16 cellular contexts compared by ENCODE assay signal in the genomic region with DNA sequence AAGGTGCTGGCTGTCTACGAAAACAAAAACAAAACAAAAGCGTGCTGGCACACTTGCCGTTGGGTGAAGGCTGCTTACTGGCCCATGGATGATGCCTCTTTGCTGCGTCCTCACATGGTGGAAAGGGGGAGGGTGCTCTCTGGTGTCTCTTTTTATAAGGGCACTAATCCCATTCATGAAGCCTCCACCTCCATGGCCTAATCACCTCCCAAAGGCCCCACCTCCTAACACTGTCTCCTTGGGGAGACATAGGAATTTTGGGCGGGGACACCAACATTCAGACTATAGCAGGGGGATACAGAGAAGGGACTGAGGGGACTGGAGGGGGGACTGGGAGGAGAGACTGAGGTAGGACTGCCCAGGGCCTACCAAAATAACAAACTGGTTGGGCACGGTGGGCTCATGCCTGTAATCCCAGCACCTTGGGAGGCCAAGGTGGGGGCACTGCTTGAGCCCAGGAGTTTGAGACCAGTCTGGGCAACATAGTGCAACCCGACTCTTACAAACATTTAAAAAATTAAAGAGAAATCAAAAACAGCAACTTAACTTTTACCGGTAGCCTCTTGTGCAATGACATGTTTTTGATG.
"Had no signal": no experiment of that assay in that cellular context is flagged by ENCODE, and none has a peak within 500 bp of the region (broad histone marks: within the 10 kb centered on the region; RNA-seq: fewer than 3 reads in every experiment).

No MANE protein-coding gene starts in this region.

- H3K27ac ChIP-seq: esophagus squamous epithelium, gastroesophageal sphincter, neutrophil, stomach, thoracic aorta, transverse colon had no signal

- H3K36me3 ChIP-seq: esophagus squamous epithelium, gastroesophageal sphincter, neutrophil, stomach, thoracic aorta, transverse colon had no signal

- H3K27ac Mint-ChIP-seq: dendritic cell treated with granulocyte-macrophage colony-stimulating factor and Interleukin-4, amounts not matched to agents 40 ng/mL and 50 ng/mL, for 4 days; nephron had no signal

- DNase-seq: esophagus squamous epithelium; foreskin fibroblast; glutamatergic neuron; mesendoderm; naive B cell; right cardiac atrium; stimulated activated CD4-positive, alpha-beta T cell treated with anti-CD3 and anti-CD28 coated beads, Interleukin-4, amount 100 ng/mL, for 24 hours; stimulated activated naive B cell treated with anti-CD40 and anti-IgM and Interleukin-4, amounts not matched to agents 10 μg/mL and 1 μg/mL and 100 μg/mL, for 72 hours; stomach; substantia nigra; transverse colon had no signal

- H3K27me3 Mint-ChIP-seq: stimulated activated naive B cell treated with anti-CD40 and anti-IgM and Interleukin-4, amounts not matched to agents 10 μg/mL and 1 μg/mL and 100 μg/mL, for 72 hours had no signal

- ATAC-seq: gastroesophageal sphincter; right cardiac atrium; stimulated activated naive B cell treated with anti-CD40 and anti-IgM and Interleukin-4, amounts not matched to agents 10 μg/mL and 1 μg/mL and 100 μg/mL, for 72 hours had no signal

- H3K4me3 ChIP-seq: esophagus squamous epithelium, gastroesophageal sphincter, stomach, thoracic aorta, transverse colon had no signal

- H3K4me1 ChIP-seq: esophagus squamous epithelium, gastroesophageal sphincter, stomach, transverse colon had no signal

- H3K27me3 ChIP-seq: esophagus squamous epithelium, gastroesophageal sphincter, neutrophil, stomach, transverse colon had no signal

- H3K4me3 Mint-ChIP-seq: dendritic cell treated with granulocyte-macrophage colony-stimulating factor and Interleukin-4, amounts not matched to agents 40 ng/mL and 50 ng/mL, for 4 days; naive B cell; nephron; stimulated activated naive B cell treated with anti-CD40 and anti-IgM and Interleukin-4, amounts not matched to agents 10 μg/mL and 1 μg/mL and 100 μg/mL, for 72 hours had no signal

- H3K9me3 Mint-ChIP-seq: dendritic cell treated with granulocyte-macrophage colony-stimulating factor and Interleukin-4, amounts not matched to agents 40 ng/mL and 50 ng/mL, for 4 days; nephron; stimulated activated naive B cell treated with anti-CD40 and anti-IgM and Interleukin-4, amounts not matched to agents 10 μg/mL and 1 μg/mL and 100 μg/mL, for 72 hours had no signal

- H3K9me3 ChIP-seq: esophagus squamous epithelium, gastroesophageal sphincter, neutrophil, stomach, thoracic aorta, transverse colon had no signal

- H3K36me3 Mint-ChIP-seq: naive B cell had no signal
